Comparison of ENCODE assay signal across 8 cellular contexts in the genomic region with DNA sequence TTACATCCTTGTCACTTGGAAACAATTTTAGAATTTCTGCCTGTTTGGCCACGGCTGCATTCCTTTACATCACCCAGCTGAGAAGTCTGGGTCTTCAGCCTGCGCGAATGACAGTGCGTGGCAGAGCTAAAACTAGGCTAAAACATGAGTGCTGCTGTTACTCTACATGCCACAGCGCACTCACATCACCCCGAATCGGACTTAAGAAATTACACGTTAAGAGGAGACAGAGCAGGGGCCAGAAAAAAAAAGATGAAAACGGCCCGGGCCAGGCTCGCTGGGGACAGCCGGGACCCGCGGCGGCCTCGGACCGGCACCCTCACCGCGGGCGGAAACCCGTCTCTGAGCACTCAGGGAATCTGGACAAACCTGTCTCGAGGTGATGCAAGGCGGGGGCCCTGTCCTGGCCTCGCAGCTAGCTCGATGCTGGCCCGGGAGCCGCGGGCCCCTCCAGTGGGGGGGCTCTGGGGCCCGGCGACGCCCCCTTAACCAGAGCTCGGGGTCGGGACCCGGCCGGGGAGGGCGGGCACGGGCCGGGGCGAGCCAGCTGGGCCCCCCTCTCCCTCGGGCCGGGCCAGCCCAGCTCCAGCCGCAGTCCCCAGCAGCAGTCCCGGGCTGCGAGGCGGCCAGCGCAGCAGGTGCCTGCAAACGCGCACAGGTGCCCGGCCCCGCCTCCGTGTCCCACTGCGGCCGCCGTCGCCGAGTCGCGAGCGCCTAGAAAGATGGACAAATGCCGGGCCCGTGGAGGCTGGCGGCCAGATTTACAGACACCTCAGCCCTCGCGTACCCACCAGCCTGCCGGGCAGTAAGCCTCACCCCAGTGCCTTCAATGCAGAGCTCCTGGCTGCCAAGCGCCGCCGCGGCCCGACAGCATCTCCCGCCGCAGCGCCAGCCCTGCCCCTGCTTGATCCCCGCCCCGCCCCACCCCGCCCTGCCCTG. TPM values are rescaled to one million over a fixed set of nuclear protein-coding genes. Genes with fewer than 3 reads are reported as not detected.
DNase-seq lines count a peak whose midpoint lies in the region; ATAC-seq and TF ChIP-seq lines count a peak whose summit lies in the region.

A gene (minus strand): TSS at position 879 of the 939 bp plus-strand sequence. CDS start 2,950 bp downstream, outside the sequence.

- TF ChIP-seq EP300 in transverse colon (IDR thresholded peaks at IDR 0.05; ENCODE audit: low read depth), result no peak

- peaks cover 19 to 48% (median 31%) of the 10 kb centered on the region in 4 donors for H3K4me1 ChIP-seq in transverse colon

- no peaks in the 10 kb centered on the region for H3K9me3 Mint-ChIP-seq in activated T-helper 2 cell treated with anti-CD3 and anti-CD28 coated beads, Interferon-gamma antibody, Interleukin-2, Interleukin-4, amounts not matched to agents 10 μg/mL and 5 μg/mL and 100 μg/mL, durations not matched to agents 14 hours and 24 hours and 36 hours
- no peaks in the 10 kb centered on the region for H3K9me3 Mint-ChIP-seq in nephron progenitor cell

- ATAC-seq in HG02763 (IDR thresholded peaks at IDR 0.05; ENCODE audit: unreplicated experiment), result peak; percentile 26

- peak within 1 kb of the TSS; percentile 99 for H3K4me3 Mint-ChIP-seq in activated T-helper 2 cell treated with anti-CD3 and anti-CD28 coated beads, Interferon-gamma antibody, Interleukin-2, Interleukin-4, amounts not matched to agents 10 μg/mL and 5 μg/mL and 100 μg/mL, durations not matched to agents 14 hours and 24 hours and 36 hours (ENCODE audit: low read depth)
- peak within 1 kb of the TSS; percentile 99 for H3K4me3 Mint-ChIP-seq in nephron progenitor cell

- H3K4me1 Mint-ChIP-seq in activated T-helper 2 cell treated with anti-CD3 and anti-CD28 coated beads, Interferon-gamma antibody, Interleukin-2, Interleukin-4, amounts not matched to agents 10 μg/mL and 5 μg/mL and 100 μg/mL, durations not matched to agents 14 hours and 24 hours and 36 hours (ENCODE audit: low read depth), result peaks cover 46% of the 10 kb centered on the region
- peaks cover 42% of the 10 kb centered on the region for H3K4me1 Mint-ChIP-seq in nephron progenitor cell

- WGBS in transverse colon (ENCODE audit: low coverage in 1 of 2), 2 donors, result 0 to 2% methylated on average over 7 to 26 of the region's 76 CpGs

- H3K9me3 ChIP-seq in transverse colon, result no peaks in the 10 kb centered on the region

- H3K27me3 Mint-ChIP-seq in activated T-helper 2 cell treated with anti-CD3 and anti-CD28 coated beads, Interferon-gamma antibody, Interleukin-2, Interleukin-4, amounts not matched to agents 10 μg/mL and 5 μg/mL and 100 μg/mL, durations not matched to agents 14 hours and 24 hours and 36 hours (ENCODE audit: low read depth), result no peaks in the 10 kb centered on the region
- H3K27me3 Mint-ChIP-seq in nephron progenitor cell (ENCODE audit: low read depth, poor library complexity), result peaks cover 23% of the 10 kb centered on the region

- no peaks in the 10 kb centered on the region for H3K27me3 ChIP-seq in transverse colon

- peak within 1 kb of the TSS; percentile 91 for H3K27ac Mint-ChIP-seq in activated T-helper 2 cell treated with anti-CD3 and anti-CD28 coated beads, Interferon-gamma antibody, Interleukin-2, Interleukin-4, amounts not matched to agents 10 μg/mL and 5 μg/mL and 100 μg/mL, durations not matched to agents 14 hours and 24 hours and 36 hours
- H3K27ac Mint-ChIP-seq in nephron progenitor cell, result peak within 1 kb of the TSS; percentile 99

- peaks cover 20% of the 10 kb centered on the region for H3K36me3 Mint-ChIP-seq in activated T-helper 2 cell treated with anti-CD3 and anti-CD28 coated beads, Interferon-gamma antibody, Interleukin-2, Interleukin-4, amounts not matched to agents 10 μg/mL and 5 μg/mL and 100 μg/mL, durations not matched to agents 14 hours and 24 hours and 36 hours (ENCODE audit: low read depth)
- H3K36me3 Mint-ChIP-seq in nephron progenitor cell (ENCODE audit: low read depth), result peaks cover 4% of the 10 kb centered on the region

- H3K27ac ChIP-seq in transverse colon, result peak within 1 kb of the TSS; percentile 93 to 99 (median 96)

- intact Hi-C loops in activated T-helper 2 cell treated with anti-CD3 and anti-CD28 coated beads, Interferon-gamma antibody, Interleukin-2, Interleukin-4, amounts not matched to agents 10 μg/mL and 5 μg/mL and 100 μg/mL, durations not matched to agents 14 hours and 24 hours and 36 hours (cut with micrococcal nuclease), result loop anchor here (1.0 to 5.0 kb wide), 5 partner anchors 44 to 372 kb away; a partner anchor contains a TSS
- intact Hi-C loops in transverse colon (cut with DNase I; ENCODE audit: low total_unique reads), result no loop called here

- in situ Hi-C loops in transverse colon (cut with MboI; ENCODE audit: low pct_ligation_motif_present in 1 of 4, low pct_unique_long_range_greater_than_20kb in 1 of 4, low sequenced_read_pairs in 3 of 4), result no loop called here

- H3K36me3 ChIP-seq in transverse colon, result peaks cover 0 to 5% (median 2%) of the 10 kb centered on the region in 4 donors

- peak; percentile 21 for DNase-seq in NCI-H2196 (lab: John Stamatoyannopoulos, UW; ENCODE audit: unreplicated experiment)
- DNase-seq in NCI-H2196 treated with DMSO at 0.1 percent for 48 hours (lab: John Stamatoyannopoulos, UW; ENCODE audit: unreplicated experiment), result no peak
- DNase-seq in NCI-H345 treated with DMSO at 0.1 percent for 48 hours (lab: John Stamatoyannopoulos, UW; ENCODE audit: unreplicated experiment), result peak; percentile 51
- peak; percentile 26 for DNase-seq in activated T-helper 2 cell treated with anti-CD3 and anti-CD28 coated beads, Interferon-gamma antibody, Interleukin-2, Interleukin-4, amounts not matched to agents 10 μg/mL and 5 μg/mL and 100 μg/mL, durations not matched to agents 14 hours and 24 hours and 36 hours (ENCODE audit: low spot score)
- peak in 1 of 2 donors; percentile 63 for DNase-seq in foreskin fibroblast
- peak; percentile 45 for DNase-seq in nephron progenitor cell
- DNase-seq in transverse colon, result peak; percentile 62

- peak within 1 kb of the TSS; percentile 71 to 72 for H3K4me3 ChIP-seq in foreskin fibroblast (ENCODE audit: low read depth in 1 of 2, low read length in 2 of 2)
- H3K4me3 ChIP-seq in transverse colon, result peak within 1 kb of the TSS; percentile 72 to 93 (median 84)

- TF ChIP-seq POLR2A in transverse colon (IDR thresholded peaks at IDR 0.05), result peak; percentile 10

- TF ChIP-seq CTCF in foreskin fibroblast (IDR thresholded peaks at IDR 0.05; ENCODE audit: low read depth, low read length) (no peak), nephron progenitor cell (IDR thresholded peaks at IDR 0.05) (no peak), transverse colon (IDR thresholded peaks at IDR 0.05) (no peak)

RNA-seq across cellular contexts. Expression of the gene that starts here (rescaled TPM):
- 17.1 and 20.5 TPM in 2 replicates for total RNA-seq in activated T-helper 2 cell treated with anti-CD3 and anti-CD28 coated beads, Interferon-gamma antibody, Interleukin-2, Interleukin-4, amounts not matched to agents 10 μg/mL and 5 μg/mL and 100 μg/mL, durations not matched to agents 14 hours and 24 hours and 36 hours
- 10 to 100 TPM; 37.0 to 68.7 (median 50.5) TPM for total RNA-seq in transverse colon
